17 cellular contexts compared by ENCODE assay signal in genomic region chr20:53849471-53850059, GRCh38.
"Had no signal": no experiment of that assay in that cellular context is flagged by ENCODE, and none has a peak within 500 bp of the region (broad histone marks: within the 10 kb centered on the region; RNA-seq: fewer than 3 reads in every experiment).

No MANE protein-coding gene starts in this region.

- H3K27ac Mint-ChIP-seq: activated naive CD4-positive, alpha-beta T cell treated with anti-CD3 and anti-CD28 coated beads, Interleukin-2, amount 50 U/mL, for 72 hours; T-cell had no signal

- H3K9me3 ChIP-seq: esophagus squamous epithelium, heart right ventricle, prostate gland, stomach, vagina had no signal

- H3K9me3 Mint-ChIP-seq: activated naive CD4-positive, alpha-beta T cell treated with anti-CD3 and anti-CD28 coated beads, Interleukin-2, amount 50 U/mL, for 72 hours; effector memory CD8-positive, alpha-beta T cell; T-cell had no signal

- H3K36me3 ChIP-seq: esophagus squamous epithelium, heart right ventricle, prostate gland, stomach, vagina, WERI-Rb-1 had no signal

- H3K27me3 Mint-ChIP-seq: effector memory CD8-positive, alpha-beta T cell; T-cell had no signal

- H3K4me3 ChIP-seq: esophagus squamous epithelium, heart right ventricle, prostate gland, skin epidermis, stomach, vagina had no signal

- DNase-seq: activated CD8-positive, alpha-beta memory T cell treated with anti-CD3 and anti-CD28 coated beads, Interleukin-2, amount 50 U/mL, for 4 hours; activated T-cell treated with anti-CD3 and anti-CD28 coated beads, Interleukin-2, amount 50 U/mL, for 4 hours; amniotic stem cell; effector memory CD8-positive, alpha-beta T cell; esophagus squamous epithelium; heart right ventricle; left ventricle myocardium superior; right cardiac atrium; stomach; T-cell; trophoblast cell; WERI-Rb-1 had no signal

- H3K27me3 ChIP-seq: esophagus squamous epithelium, heart right ventricle, stomach, vagina had no signal

- H3K4me3 Mint-ChIP-seq: activated T-cell treated with anti-CD3 and anti-CD28 coated beads, Interleukin-2, amount 50 U/mL, for 4 hours; effector memory CD8-positive, alpha-beta T cell; neural crest cell; T-cell had no signal

- H3K4me1 ChIP-seq: vagina had no signal

- ATAC-seq: activated naive CD4-positive, alpha-beta T cell treated with anti-CD3 and anti-CD28 coated beads, Interleukin-2, amount 50 U/mL, for 72 hours; activated T-cell treated with anti-CD3 and anti-CD28 coated beads, Interleukin-2, amount 50 U/mL, for 4 hours; effector memory CD8-positive, alpha-beta T cell; heart right ventricle; left ventricle myocardium superior; right cardiac atrium; T-cell had no signal
